ENCODE assay signal across 18 cellular contexts in the genomic region with DNA sequence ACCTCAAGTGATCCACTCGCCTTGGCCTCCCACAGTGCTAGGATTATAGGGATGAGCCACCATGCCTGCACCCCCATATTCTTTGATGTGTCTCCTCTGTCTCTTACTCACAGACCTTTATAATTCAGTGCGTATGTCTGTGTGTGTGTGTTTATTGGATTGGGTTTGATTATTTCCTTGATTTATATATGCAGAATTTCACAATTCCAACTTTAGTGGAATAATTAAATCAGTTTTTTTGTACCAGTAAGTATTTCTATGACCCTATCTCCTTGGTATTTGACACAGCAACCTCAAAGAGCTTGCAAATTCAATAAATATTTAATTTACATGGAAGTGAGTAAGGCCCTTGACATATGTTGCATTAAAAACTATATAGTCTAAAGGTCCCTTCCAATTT.
DNase-seq lines count a peak whose midpoint lies in the region; ATAC-seq and TF ChIP-seq lines count a peak whose summit lies in the region.
"Had no signal": no experiment of that assay in that cellular context is flagged by ENCODE, and none has a peak within 500 bp of the region (broad histone marks: within the 10 kb centered on the region; RNA-seq: fewer than 3 reads in every experiment).

No MANE protein-coding gene starts in this region.

- peak overlapping the region; percentile 15 for H3K27ac ChIP-seq in osteoblast (ENCODE audit: low read depth, low read length)
- H3K27ac ChIP-seq: KMS-11, SJSA1 had no signal

- no peak overlapping the region for H3K4me3 ChIP-seq in fibroblast of mammary gland (ENCODE audit: control insufficient read depth, low read depth, low read length)
- no peak overlapping the region for H3K4me3 ChIP-seq in osteoblast (ENCODE audit: insufficient read depth, low read length)
- H3K4me3 ChIP-seq: SJSA1 had no signal

- no peaks in the 10 kb centered on the region for H3K27me3 ChIP-seq in osteoblast (ENCODE audit: insufficient read depth, low read length)
- H3K27me3 ChIP-seq: SJSA1 had no signal

- no peak overlapping the region for H2AFZ ChIP-seq in osteoblast (ENCODE audit: low read length)

- H4K20me1 ChIP-seq in osteoblast (ENCODE audit: insufficient read depth, low read length): no peaks in the 10 kb centered on the region

- no peak for ATAC-seq in GM19023 (IDR thresholded peaks at IDR 0.05; ENCODE audit: unreplicated experiment)
- no peak for ATAC-seq in GM18873 (IDR thresholded peaks at IDR 0.05; ENCODE audit: low FRiP score, unreplicated experiment)
- ATAC-seq: HCT116, PC-3 had no signal

- no peak overlapping the region for H3K4me2 ChIP-seq in osteoblast (ENCODE audit: insufficient read depth, low read length)
- H3K4me2 ChIP-seq: KMS-11 had no signal

- peaks cover 6% of the 10 kb centered on the region for H3K4me1 ChIP-seq in osteoblast (ENCODE audit: insufficient read depth, low read length)
- H3K4me1 ChIP-seq: SJSA1 had no signal

- DNase-seq in AG20443 (ENCODE audit: low spot score) (peak; percentile 15), HS-5 (ENCODE audit: low read depth) (peak; percentile 58), fibroblast of mammary gland (ENCODE audit: low read depth) (peak; percentile 82), osteoblast (ENCODE audit: insufficient read length, low spot score, missing footprints) (no peak), cerebellar nuclear complex (lab: John Stamatoyannopoulos, UW) (no peak), CD1c-positive myeloid dendritic cell (ENCODE audit: extremely low spot score) (no peak)
- DNase-seq: C1 segment of cervical spinal cord, DMS153, NCI-H1092, NCI-H1694, NCI-H2107, NCI-H748 treated with DMSO at 0.1 percent for 48 hours, PC-3 had no signal

- H3K36me3 ChIP-seq in osteoblast (ENCODE audit: insufficient read depth, low read length): no peaks in the 10 kb centered on the region
- H3K36me3 ChIP-seq: SJSA1 had no signal

- H3K9me3 ChIP-seq in osteoblast (ENCODE audit: low read depth, low read length): no peaks in the 10 kb centered on the region
- H3K9me3 ChIP-seq: SJSA1 had no signal

- no peaks in the 10 kb centered on the region for H3K79me2 ChIP-seq in osteoblast (ENCODE audit: insufficient read depth, low read length)

- TF ChIP-seq CTCF in fibroblast of mammary gland (conservative IDR thresholded peaks at IDR 0.05; ENCODE audit: control insufficient read depth, insufficient read depth, low read depth, low read length): no peak
- no peak for TF ChIP-seq CTCF in osteoblast (IDR thresholded peaks at IDR 0.05; ENCODE audit: extremely low read depth, low read depth, low read length)

Comparison
In these comparisons a context has a peak if more than half of its experiments do, and no peak if none do; other contexts are left out.
1. DNase-seq: peak in AG20443 (single experiment), HS-5 (single experiment) and fibroblast of mammary gland (single experiment); none in osteoblast (single experiment), cerebellar nuclear complex (0 of 2) and CD1c-positive myeloid dendritic cell (single experiment).